Comparison of ENCODE assay signal across 1 cellular context in the genomic region with DNA sequence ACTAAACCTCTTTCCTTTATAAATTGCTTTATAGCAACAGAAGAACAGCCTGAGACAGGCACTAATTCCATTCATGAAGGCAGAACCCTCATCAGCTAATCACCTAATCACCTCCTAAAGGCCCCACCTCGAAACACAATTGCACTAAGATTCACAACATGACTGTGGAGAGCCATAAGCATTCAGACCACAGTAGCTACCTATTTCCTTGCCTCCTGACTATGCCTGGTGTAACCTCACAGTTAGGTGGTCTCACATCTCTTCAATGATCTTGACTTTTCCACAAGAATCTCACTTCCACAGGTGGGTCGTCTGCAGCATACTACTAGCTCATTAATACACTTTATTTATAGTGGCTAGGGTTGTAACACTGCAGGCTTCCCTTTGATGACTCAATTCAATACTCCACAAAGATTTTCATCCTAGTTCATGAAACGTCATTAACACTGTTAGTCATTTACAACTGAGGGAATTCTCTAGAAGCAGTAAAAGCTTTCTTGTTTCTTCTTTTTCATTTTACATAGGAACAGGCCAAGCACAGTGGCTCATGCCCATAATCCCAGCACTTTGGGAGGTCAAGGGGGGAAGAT.
TF ChIP-seq lines count a peak whose summit lies in the region.

No MANE protein-coding gene starts in this region.

TF ChIP-seq in IMR-90, 13 proteins besides CTCF, POLR2A, EP300 and RAD21 (continued from another document):
- TF ChIP-seq, protein P1, sequence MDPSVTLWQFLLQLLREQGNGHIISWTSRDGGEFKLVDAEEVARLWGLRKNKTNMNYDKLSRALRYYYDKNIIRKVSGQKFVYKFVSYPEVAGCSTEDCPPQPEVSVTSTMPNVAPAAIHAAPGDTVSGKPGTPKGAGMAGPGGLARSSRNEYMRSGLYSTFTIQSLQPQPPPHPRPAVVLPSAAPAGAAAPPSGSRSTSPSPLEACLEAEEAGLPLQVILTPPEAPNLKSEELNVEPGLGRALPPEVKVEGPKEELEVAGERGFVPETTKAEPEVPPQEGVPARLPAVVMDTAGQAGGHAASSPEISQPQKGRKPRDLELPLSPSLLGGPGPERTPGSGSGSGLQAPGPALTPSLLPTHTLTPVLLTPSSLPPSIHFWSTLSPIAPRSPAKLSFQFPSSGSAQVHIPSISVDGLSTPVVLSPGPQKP (IDR thresholded peaks at IDR 0.05; ENCODE audit: borderline replicate concordance, low read depth, low read length), result no peak
- TF ChIP-seq MAFK (IDR thresholded peaks at IDR 0.05; ENCODE audit: low read depth, low read length), result no peak
- no peak for TF ChIP-seq BHLHE40 (IDR thresholded peaks at IDR 0.05; ENCODE audit: low read depth, low read length)
- TF ChIP-seq, protein P2, sequence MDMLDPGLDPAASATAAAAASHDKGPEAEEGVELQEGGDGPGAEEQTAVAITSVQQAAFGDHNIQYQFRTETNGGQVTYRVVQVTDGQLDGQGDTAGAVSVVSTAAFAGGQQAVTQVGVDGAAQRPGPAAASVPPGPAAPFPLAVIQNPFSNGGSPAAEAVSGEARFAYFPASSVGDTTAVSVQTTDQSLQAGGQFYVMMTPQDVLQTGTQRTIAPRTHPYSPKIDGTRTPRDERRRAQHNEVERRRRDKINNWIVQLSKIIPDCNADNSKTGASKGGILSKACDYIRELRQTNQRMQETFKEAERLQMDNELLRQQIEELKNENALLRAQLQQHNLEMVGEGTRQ (IDR thresholded peaks at IDR 0.05; ENCODE audit: low read depth, low read length), result no peak
- TF ChIP-seq NFE2L2 (IDR thresholded peaks at IDR 0.05; ENCODE audit: low read depth, low read length), result no peak
